ENCODE assay signal across 15 cellular contexts in genomic region chr5:68033029-68033428, GRCh38.
"Had no signal": no experiment of that assay in that cellular context is flagged by ENCODE, and none has a peak within 500 bp of the region (broad histone marks: within the 10 kb centered on the region; RNA-seq: fewer than 3 reads in every experiment).

No MANE protein-coding gene starts in this region.

- H3K4me1 Mint-ChIP-seq: activated naive CD8-positive, alpha-beta T cell treated with anti-CD3 and anti-CD28 coated beads, Interleukin-2, amount 10 ng/mL, durations not matched to agents 7 days and 5 days; T-cell had no signal

- H3K27ac ChIP-seq: ascending aorta, colonic mucosa, gastrocnemius medialis, sigmoid colon, suprapubic skin, upper lobe of right lung had no signal

- H3K36me3 ChIP-seq: ascending aorta, colonic mucosa, gastrocnemius medialis, sigmoid colon, suprapubic skin, upper lobe of right lung had no signal

- H3K27me3 Mint-ChIP-seq: activated CD8-positive, alpha-beta T cell treated with anti-CD3 and anti-CD28 coated beads for 36 hours had no signal

- H3K4me3 ChIP-seq: ascending aorta, colonic mucosa, gastrocnemius medialis, lung, sigmoid colon, suprapubic skin, upper lobe of right lung had no signal

- H3K9me3 ChIP-seq: ascending aorta, colonic mucosa, gastrocnemius medialis, sigmoid colon, suprapubic skin, upper lobe of right lung had no signal

- H3K27ac Mint-ChIP-seq: activated CD8-positive, alpha-beta T cell treated with anti-CD3 and anti-CD28 coated beads for 36 hours; activated naive CD8-positive, alpha-beta T cell treated with anti-CD3 and anti-CD28 coated beads, Interleukin-2, amount 10 ng/mL, durations not matched to agents 7 days and 5 days; natural killer cell; T-cell had no signal

- DNase-seq: activated CD4-positive, alpha-beta T cell treated with anti-CD3 and anti-CD28 coated beads for 4 hours; activated CD8-positive, alpha-beta memory T cell treated with anti-CD3 and anti-CD28 coated beads, Interleukin-2, amount 50 U/mL, for 4 hours; activated CD8-positive, alpha-beta T cell treated with anti-CD3 and anti-CD28 coated beads for 36 hours; activated naive CD8-positive, alpha-beta T cell treated with anti-CD3 and anti-CD28 coated beads, Interleukin-2, amount 10 ng/mL, durations not matched to agents 7 days and 5 days; colonic mucosa; gastrocnemius medialis; natural killer cell; sigmoid colon; stimulated activated naive CD4-positive, alpha-beta T cell; T-cell; T1000; upper lobe of right lung had no signal

- H3K27me3 ChIP-seq: ascending aorta, colonic mucosa, gastrocnemius medialis, sigmoid colon, suprapubic skin, upper lobe of right lung had no signal

- ATAC-seq: activated CD8-positive, alpha-beta T cell treated with anti-CD3 and anti-CD28 coated beads for 36 hours; T-cell had no signal

- H3K4me3 Mint-ChIP-seq: activated CD8-positive, alpha-beta T cell treated with anti-CD3 and anti-CD28 coated beads for 36 hours; activated naive CD8-positive, alpha-beta T cell treated with anti-CD3 and anti-CD28 coated beads, Interleukin-2, amount 10 ng/mL, durations not matched to agents 7 days and 5 days; natural killer cell; T-cell had no signal

- H3K36me3 Mint-ChIP-seq: activated naive CD8-positive, alpha-beta T cell treated with anti-CD3 and anti-CD28 coated beads, Interleukin-2, amount 10 ng/mL, durations not matched to agents 7 days and 5 days; natural killer cell; T-cell had no signal

- H3K9me3 Mint-ChIP-seq: activated CD8-positive, alpha-beta T cell treated with anti-CD3 and anti-CD28 coated beads for 36 hours; activated naive CD8-positive, alpha-beta T cell treated with anti-CD3 and anti-CD28 coated beads, Interleukin-2, amount 10 ng/mL, durations not matched to agents 7 days and 5 days; natural killer cell had no signal
